ENCODE assay signal across 8 cellular contexts in the genomic region with DNA sequence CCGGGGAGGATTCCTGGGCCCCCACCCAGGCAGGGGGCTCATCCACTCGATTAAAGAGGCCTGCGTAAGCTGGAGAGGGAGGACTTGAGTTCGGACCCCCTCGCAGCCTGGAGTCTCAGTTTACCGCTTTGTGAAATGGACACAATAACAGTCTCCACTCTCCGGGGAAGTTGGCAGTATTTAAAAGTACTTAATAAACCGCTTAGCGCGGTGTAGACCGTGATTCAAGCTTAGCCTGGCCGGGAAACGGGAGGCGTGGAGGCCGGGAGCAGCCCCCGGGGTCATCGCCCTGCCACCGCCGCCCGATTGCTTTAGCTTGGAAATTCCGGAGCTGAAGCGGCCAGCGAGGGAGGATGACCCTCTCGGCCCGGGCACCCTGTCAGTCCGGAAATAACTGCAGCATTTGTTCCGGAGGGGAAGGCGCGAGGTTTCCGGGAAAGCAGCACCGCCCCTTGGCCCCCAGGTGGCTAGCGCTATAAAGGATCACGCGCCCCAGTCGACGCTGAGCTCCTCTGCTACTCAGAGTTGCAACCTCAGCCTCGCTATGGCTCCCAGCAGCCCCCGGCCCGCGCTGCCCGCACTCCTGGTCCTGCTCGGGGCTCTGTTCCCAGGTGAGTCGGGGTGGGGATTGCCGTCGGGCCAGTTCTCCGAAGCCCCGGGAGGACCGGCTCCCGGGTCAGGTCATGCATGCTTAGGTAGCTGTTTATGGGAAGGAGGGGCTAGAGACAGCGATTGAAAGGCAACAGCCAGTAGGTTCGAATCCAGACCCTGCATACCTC. TPM values are rescaled to one million over a fixed set of nuclear protein-coding genes. Genes with fewer than 3 reads are reported as not detected.
A peak's percentile ranks its signal among the peaks of the same experiment; 100 is the strongest.
DNase-seq lines count a peak whose midpoint lies in the region; ATAC-seq and FAIRE-seq lines count a peak whose summit lies in the region.

ICAM1 (plus strand) TSS at position 505 of the 779 bp plus-strand sequence; CDS start at position 545, 40 bp downstream.

- peak within 1 kb of the TSS; percentile 79 for H3K4me2 ChIP-seq in mesenchymal stem cell (ENCODE audit: low read length, poor library complexity, severe bottlenecking)

- H3K27me3 ChIP-seq in mesenchymal stem cell (ENCODE audit: control insufficient read depth in 1 of 2, insufficient read depth in 1 of 2, low read length in 2 of 2): no peaks in the 10 kb centered on the region

- peak within 1 kb of the TSS; percentile 35 for H2BK5ac ChIP-seq in mesenchymal stem cell (ENCODE audit: low read depth, low read length, poor library complexity, severe bottlenecking)

- H3K23ac ChIP-seq in mesenchymal stem cell (ENCODE audit: low read length in 2 of 2): peak within 1 kb of the TSS in 1 of 2 experiments; percentile 59

- peak within 1 kb of the TSS in 1 of 2 experiments; percentile 80 for H3K14ac ChIP-seq in mesenchymal stem cell (ENCODE audit: low read length in 2 of 2)

- H2BK120ac ChIP-seq in mesenchymal stem cell (ENCODE audit: low read depth, low read length): peak within 1 kb of the TSS; percentile 91

- no peaks in the 10 kb centered on the region for H3K79me1 ChIP-seq in mesenchymal stem cell (replicated peaks; ENCODE audit: low read length, poor library complexity, severe bottlenecking)

- H3K4ac ChIP-seq in mesenchymal stem cell (ENCODE audit: low read depth in 1 of 2, low read length in 2 of 2): peak within 1 kb of the TSS; percentile 84 to 89

- H3K27ac ChIP-seq in mesenchymal stem cell (ENCODE audit: low read length, poor library complexity, severe bottlenecking): no peak within 1 kb of the TSS

- H3K9me3 ChIP-seq in mesenchymal stem cell (ENCODE audit: control insufficient read depth, low read length): no peaks in the 10 kb centered on the region

- peaks cover 23% of the 10 kb centered on the region for H3K4me1 ChIP-seq in mesenchymal stem cell (ENCODE audit: control insufficient read depth, insufficient read depth, low read depth, low read length)

- 8% methylated on average over 51 of the region's 51 CpGs for WGBS in mesenchymal stem cell

- peak within 1 kb of the TSS; percentile 75 for H2BK15ac ChIP-seq in mesenchymal stem cell (ENCODE audit: low read depth, poor library complexity, severe bottlenecking)

- H2AFZ ChIP-seq in mesenchymal stem cell (ENCODE audit: low read depth, low read length): peak within 1 kb of the TSS; percentile 83

- peak within 1 kb of the TSS; percentile 96 for H4K8ac ChIP-seq in mesenchymal stem cell (ENCODE audit: low read length)

- DNase-seq in NCI-H1105 treated with DMSO at 0.1 percent for 48 hours (lab: John Stamatoyannopoulos, UW) (peak; percentile 4), ecto neural progenitor cell (ENCODE audit: low spot score) (peak; percentile 67), mesenchymal stem cell (peak; percentile 94), SIG-M5 treated with dmso at 0.1 percent for 504 hours (lab: John Stamatoyannopoulos, UW; ENCODE audit: unreplicated experiment) (no peak)
- DNase-seq in activated CD4-positive, alpha-beta T cell treated with anti-CD3 and anti-CD28 coated beads, Interleukin-2, amount 50 U/mL, for 4 hours: peak; percentile 70 to 72
- DNase-seq in stimulated activated CD8-positive, alpha-beta memory T cell treated with anti-CD3 and anti-CD28 coated beads, Interleukin-7, amount 100 ng/mL, for 24 hours (ENCODE audit: low read depth): peak; percentile 43

- peak within 1 kb of the TSS; percentile 43 to 79 for H3K4me3 ChIP-seq in mesenchymal stem cell (ENCODE audit: insufficient read depth in 1 of 2, low read depth in 1 of 2, low read length in 2 of 2)

- H3K18ac ChIP-seq in mesenchymal stem cell (ENCODE audit: low read depth in 1 of 2, low read length in 2 of 2): peak within 1 kb of the TSS; percentile 71 to 94

- H2AK5ac ChIP-seq in mesenchymal stem cell (ENCODE audit: low read length, severe bottlenecking): peak within 1 kb of the TSS; percentile 49

- peak within 1 kb of the TSS; percentile 70 for H4K91ac ChIP-seq in mesenchymal stem cell (ENCODE audit: low read length)

- peak; percentile 44 for ATAC-seq in GM21825 (IDR thresholded peaks at IDR 0.05; ENCODE audit: unreplicated experiment)

- H3K9ac ChIP-seq in mesenchymal stem cell (ENCODE audit: low read length): peak within 1 kb of the TSS; percentile 84

- peak within 1 kb of the TSS; percentile 51 to 96 for H2BK12ac ChIP-seq in mesenchymal stem cell (ENCODE audit: low read length in 2 of 2)

- H3K36me3 ChIP-seq in mesenchymal stem cell (ENCODE audit: control insufficient read depth in 1 of 2, insufficient read depth in 2 of 2, low read depth in 1 of 2, low read length in 2 of 2): peaks cover 9 to 11% of the 10 kb centered on the region in 2 experiments

- peak; percentile 49 for FAIRE-seq in G401.6 (lab: Jason Lieb, UNC)

RNA-seq across cellular contexts. Expression of gene ICAM1, which starts in this region (rescaled TPM):
- polyA plus RNA-seq in mesenchymal stem cell (2013, experiment 1 of 2): 73.0 TPM
- 70.2 TPM for polyA plus RNA-seq in mesenchymal stem cell (2013, experiment 2 of 2)
